Comparison of ENCODE assay signal across 8 cellular contexts in the genomic region with DNA sequence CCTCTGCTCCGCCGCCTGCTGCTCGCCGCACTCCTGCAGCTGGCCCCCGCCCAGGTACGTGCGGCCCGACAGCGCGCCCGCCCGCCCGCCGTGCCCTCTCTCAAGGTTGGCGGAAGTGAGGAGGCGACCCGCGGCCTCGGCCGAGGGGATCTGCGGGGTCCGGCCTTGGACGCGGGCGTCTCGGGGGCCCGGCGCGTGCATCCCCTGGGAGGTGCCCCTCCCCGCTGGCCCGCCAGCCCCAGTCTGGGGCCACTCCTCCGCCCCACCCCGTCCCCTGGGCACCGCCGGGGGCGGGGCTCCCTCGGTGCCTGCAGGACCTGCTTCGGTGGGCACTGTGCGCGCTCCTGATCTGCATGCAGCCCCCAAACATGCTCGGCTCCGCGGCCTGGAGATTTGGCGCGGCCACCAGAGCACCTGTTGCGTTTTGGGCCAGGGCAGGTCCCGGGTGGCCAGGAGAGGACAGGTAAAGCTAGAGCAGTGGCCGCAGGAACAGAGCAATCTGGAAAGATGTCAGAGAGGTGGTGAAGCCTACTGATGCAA. TPM values are rescaled to one million over a fixed set of nuclear protein-coding genes. Genes with fewer than 3 reads are reported as not detected.
A peak's percentile ranks its signal among the peaks of the same experiment; 100 is the strongest.
DNase-seq lines count a peak whose midpoint lies in the region; ATAC-seq and TF ChIP-seq lines count a peak whose summit lies in the region.

No MANE protein-coding gene starts in this region.

- H3K36me3 ChIP-seq in MG63: peaks cover 2% of the 10 kb centered on the region; the same call in 1 of the 2 replicates
- peaks cover 0 to 19% (median 6%) of the 10 kb centered on the region in 3 experiments for H3K36me3 ChIP-seq in naive thymus-derived CD4-positive, alpha-beta T cell (ENCODE audit: control insufficient read depth in 2 of 3, insufficient read depth in 3 of 3, low read length in 3 of 3)

- DNase-seq in NCI-H2196 (lab: John Stamatoyannopoulos, UW; ENCODE audit: unreplicated experiment) (peak; percentile 53), NCI-H2196 treated with DMSO at 0.1 percent for 48 hours (lab: John Stamatoyannopoulos, UW; ENCODE audit: unreplicated experiment) (no peak), MG63 (peak; percentile 62), epithelial cell of esophagus (ENCODE audit: low read depth) (no peak), GOT3 (lab: John Stamatoyannopoulos, UW) (no peak)
- peak; percentile 55 for DNase-seq in activated CD4-positive, alpha-beta memory T cell treated with anti-CD3 and anti-CD28 coated beads for 36 hours
- peak; percentile 43 to 70 (median 55) for DNase-seq in naive thymus-derived CD4-positive, alpha-beta T cell

- H3K9me3 ChIP-seq in MG63: no peaks in the 10 kb centered on the region
- H3K9me3 ChIP-seq in naive thymus-derived CD4-positive, alpha-beta T cell (ENCODE audit: control insufficient read depth in 2 of 3, low read length in 3 of 3): no peaks in the 10 kb centered on the region

- no peaks in the 10 kb centered on the region for H3K27me3 Mint-ChIP-seq in activated CD4-positive, alpha-beta memory T cell treated with anti-CD3 and anti-CD28 coated beads for 36 hours
- H3K27me3 Mint-ChIP-seq in naive thymus-derived CD4-positive, alpha-beta T cell: no peaks in the 10 kb centered on the region

- H3K4me3 ChIP-seq in MG63 (peak overlapping the region; percentile 54), epithelial cell of esophagus (ENCODE audit: low read length) (peak overlapping the region; percentile 43)
- H3K4me3 ChIP-seq in naive thymus-derived CD4-positive, alpha-beta T cell (ENCODE audit: low read length): peak overlapping the region; percentile 56

- H3K4me1 Mint-ChIP-seq in activated CD4-positive, alpha-beta memory T cell treated with anti-CD3 and anti-CD28 coated beads for 36 hours (ENCODE audit: low read depth): peaks cover 25% of the 10 kb centered on the region
- H3K4me1 Mint-ChIP-seq in naive thymus-derived CD4-positive, alpha-beta T cell: peaks cover 13 to 44% (median 37%) of the 10 kb centered on the region in 7 donors

- peaks cover 6% of the 10 kb centered on the region for H3K36me3 Mint-ChIP-seq in activated CD4-positive, alpha-beta memory T cell treated with anti-CD3 and anti-CD28 coated beads for 36 hours
- peaks cover 0 to 7% (median 0%) of the 10 kb centered on the region in 5 donors for H3K36me3 Mint-ChIP-seq in naive thymus-derived CD4-positive, alpha-beta T cell

- H3K4me1 ChIP-seq in naive thymus-derived CD4-positive, alpha-beta T cell (ENCODE audit: control insufficient read depth in 2 of 2, insufficient read depth in 2 of 2, low read length in 2 of 2): peaks cover 15 to 27% of the 10 kb centered on the region in 2 donors

- CTCF ChIA-PET in activated CD4-positive, alpha-beta memory T cell treated with anti-CD3 and anti-CD28 coated beads for 36 hours (lab: Charles Lee): interaction anchor here (1.1 to 3.4 kb wide), 5 partner anchors 10 to 97 kb away, joined by 3 to 14 read pairs (median 4); partner anchors contain the start of gene CATSPERZ
- CTCF ChIA-PET in naive thymus-derived CD4-positive, alpha-beta T cell (lab: Charles Lee): no interaction called here

- TF ChIP-seq CTCF in epithelial cell of esophagus (IDR thresholded peaks at IDR 0.05; ENCODE audit: insufficient read depth, low read depth, low read length, missing control alignments): no peak

- ATAC-seq in naive thymus-derived CD4-positive, alpha-beta T cell: peak; percentile 41
- ATAC-seq in HG02938 (IDR thresholded peaks at IDR 0.05; ENCODE audit: unreplicated experiment): no peak

- POLR2A ChIA-PET in activated CD4-positive, alpha-beta memory T cell treated with anti-CD3 and anti-CD28 coated beads for 36 hours (lab: Charles Lee): no interaction called here
- POLR2A ChIA-PET in naive thymus-derived CD4-positive, alpha-beta T cell (lab: Charles Lee): interaction anchor here (0.6 to 8.3 kb wide), 6 partner anchors 10 to 1623 kb away, joined by 3 to 94 read pairs (median 4); partner anchors contain the start of genes CFL1, EHD1, FERMT3 and PRDX5

- intact Hi-C loops in activated CD4-positive, alpha-beta memory T cell treated with anti-CD3 and anti-CD28 coated beads for 36 hours (cut with micrococcal nuclease): no loop called here
- intact Hi-C loops in naive thymus-derived CD4-positive, alpha-beta T cell (cut with micrococcal nuclease): loop anchor here in 1 of 2 donors (1.0 kb wide), 1 partner anchor 9 kb away; the partner anchor contains the start of genes NUDT22 and TRPT1

- no peaks in the 10 kb centered on the region for H3K27me3 ChIP-seq in MG63
- no peaks in the 10 kb centered on the region for H3K27me3 ChIP-seq in naive thymus-derived CD4-positive, alpha-beta T cell (ENCODE audit: control insufficient read depth in 2 of 2, insufficient read depth in 2 of 2, low read length in 2 of 2)

- H3K4me3 Mint-ChIP-seq in activated CD4-positive, alpha-beta memory T cell treated with anti-CD3 and anti-CD28 coated beads for 36 hours: peak overlapping the region; percentile 83
- H3K4me3 Mint-ChIP-seq in naive thymus-derived CD4-positive, alpha-beta T cell: peak overlapping the region; percentile 65 to 90 (median 81)

- peak overlapping the region; percentile 35 for H3K27ac Mint-ChIP-seq in activated CD4-positive, alpha-beta memory T cell treated with anti-CD3 and anti-CD28 coated beads for 36 hours
- H3K27ac Mint-ChIP-seq in naive thymus-derived CD4-positive, alpha-beta T cell: peak overlapping the region in 8 of 9 donors; percentile 48 to 89 (median 83)

- H3K9me3 Mint-ChIP-seq in activated CD4-positive, alpha-beta memory T cell treated with anti-CD3 and anti-CD28 coated beads for 36 hours: no peaks in the 10 kb centered on the region
- no peaks in the 10 kb centered on the region for H3K9me3 Mint-ChIP-seq in naive thymus-derived CD4-positive, alpha-beta T cell

- H3K27ac ChIP-seq in naive thymus-derived CD4-positive, alpha-beta T cell (ENCODE audit: low read depth, low read length): peak overlapping the region; percentile 71

RNA-seq across cellular contexts. Expression of gene VEGFB, which starts 0.5 kb away (rescaled TPM):
- total RNA-seq in MG63 (2014; rRNA removed; shearing (Covaris generic); ENCODE audit: low replicate concordance): 9.3 and 19.0 TPM in 2 replicates
- 10 to 100 TPM; 78.9 to 82.1 TPM for total RNA-seq in activated CD4-positive, alpha-beta memory T cell treated with anti-CD3 and anti-CD28 coated beads for 36 hours
- total RNA-seq in naive thymus-derived CD4-positive, alpha-beta T cell: 10 to 100 TPM; 30.6 to 99.5 (median 88.0) TPM
- 10 to 100 TPM; 12.9 to 15.3 TPM for polyA plus RNA-seq in naive thymus-derived CD4-positive, alpha-beta T cell

RNA-seq across cellular contexts. Expression of gene DNAJC4, which starts 4.6 kb away (rescaled TPM):
- total RNA-seq in MG63 (2014; rRNA removed; shearing (Covaris generic); ENCODE audit: low replicate concordance): 1.6 and 3.5 TPM in 2 replicates
- total RNA-seq in activated CD4-positive, alpha-beta memory T cell treated with anti-CD3 and anti-CD28 coated beads for 36 hours: 10 to 100 TPM; 22.5 to 26.2 TPM
- total RNA-seq in naive thymus-derived CD4-positive, alpha-beta T cell: 10 to 100 TPM; 39.3 to 61.7 (median 47.4) TPM
- 10 to 100 TPM; 24.3 to 26.7 TPM for polyA plus RNA-seq in naive thymus-derived CD4-positive, alpha-beta T cell

RNA-seq across cellular contexts. Expression of gene FKBP2, which starts 6.0 kb away (rescaled TPM):
- total RNA-seq in MG63 (2014; rRNA removed; shearing (Covaris generic); ENCODE audit: low replicate concordance): 22.8 and 50.8 TPM in 2 replicates
- total RNA-seq in activated CD4-positive, alpha-beta memory T cell treated with anti-CD3 and anti-CD28 coated beads for 36 hours: 10 to 100 TPM; 28.7 to 34.9 TPM
- total RNA-seq in naive thymus-derived CD4-positive, alpha-beta T cell: 10 to 100 TPM; 20.3 to 46.6 (median 33.5) TPM
- polyA plus RNA-seq in naive thymus-derived CD4-positive, alpha-beta T cell: 10 to 100 TPM; 61.8 to 81.4 TPM

RNA-seq across cellular contexts. Expression of gene NUDT22, which starts 8.8 kb away (rescaled TPM):
- total RNA-seq in MG63 (2014; rRNA removed; shearing (Covaris generic); ENCODE audit: low replicate concordance): 21.5 and 34.2 TPM in 2 replicates
- 10 to 100 TPM; 69.8 to 79.8 TPM for total RNA-seq in activated CD4-positive, alpha-beta memory T cell treated with anti-CD3 and anti-CD28 coated beads for 36 hours
- 10 to 100 TPM; 47.8 to 94.0 (median 78.3) TPM for total RNA-seq in naive thymus-derived CD4-positive, alpha-beta T cell
- 10 to 100 TPM; 40.7 to 51.2 TPM for polyA plus RNA-seq in naive thymus-derived CD4-positive, alpha-beta T cell

RNA-seq across cellular contexts. Expression of gene TRPT1, which starts 8.9 kb away (rescaled TPM):
- total RNA-seq in MG63 (2014; rRNA removed; shearing (Covaris generic); ENCODE audit: low replicate concordance): 24.6 and 26.3 TPM in 2 replicates
- 10 to 100 TPM; 30.4 to 35.6 TPM for total RNA-seq in activated CD4-positive, alpha-beta memory T cell treated with anti-CD3 and anti-CD28 coated beads for 36 hours
- total RNA-seq in naive thymus-derived CD4-positive, alpha-beta T cell: 10 to 100 TPM; 24.0 to 53.0 (median 27.2) TPM
- polyA plus RNA-seq in naive thymus-derived CD4-positive, alpha-beta T cell: 10 to 100 TPM; 50.0 to 53.7 TPM

Comparison
In these comparisons a context has a peak if more than half of its experiments do, and no peak if none do; other contexts are left out.
1. DNase-seq: peak in NCI-H2196 (single experiment), MG63 (single experiment), activated CD4-positive, alpha-beta memory T cell treated with anti-CD3 and anti-CD28 coated beads for 36 hours (single experiment) and naive thymus-derived CD4-positive, alpha-beta T cell (9 of 9); none in NCI-H2196 treated with DMSO at 0.1 percent for 48 hours (single experiment), epithelial cell of esophagus (single experiment) and GOT3 (single experiment).
2. Peak in every context shown above with its lines, with median percentiles within 50 percentile points of each other: H3K4me3 ChIP-seq.